ENCODE assay signal across 18 cellular contexts in the genomic region with DNA sequence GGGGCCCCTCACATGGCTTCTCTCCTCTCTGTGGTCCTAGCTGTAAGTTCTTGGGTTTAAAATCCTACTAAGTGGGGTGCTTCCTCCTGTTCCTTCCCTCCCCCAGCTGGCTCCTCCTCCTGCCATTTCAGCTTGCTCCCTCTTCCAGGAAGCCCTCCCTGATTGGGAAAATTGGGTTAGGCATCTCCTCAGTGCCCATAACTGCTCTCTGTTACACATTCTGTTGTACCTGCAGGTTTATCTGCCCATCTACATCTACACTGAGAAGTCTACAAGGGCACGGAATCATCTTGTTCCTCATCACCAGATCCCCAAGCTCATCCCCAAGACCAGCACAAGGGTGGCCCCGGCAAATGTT. TPM values are rescaled to one million over a fixed set of nuclear protein-coding genes. Genes with fewer than 3 reads are reported as not detected.
DNase-seq lines count a peak whose midpoint lies in the region; ATAC-seq lines count a peak whose summit lies in the region.
"Had no signal": no experiment of that assay in that cellular context is flagged by ENCODE, and none has a peak within 500 bp of the region (broad histone marks: within the 10 kb centered on the region; RNA-seq: fewer than 3 reads in every experiment).

No MANE protein-coding gene starts in this region.

- H3K79me2 ChIP-seq in Karpas-422 (ENCODE audit: low read length) = peaks cover 35% of the 10 kb centered on the region

- H3K27me3 ChIP-seq in Karpas-422 (ENCODE audit: low read length) = peaks cover 3% of the 10 kb centered on the region; the same call in 1 of the 2 replicates

- H2AFZ ChIP-seq in Karpas-422 (ENCODE audit: low read length) = no peak overlapping the region

- H3K4me1 Mint-ChIP-seq in activated CD4-positive, alpha-beta memory T cell treated with anti-CD3 and anti-CD28 coated beads for 36 hours (ENCODE audit: low read depth) = peaks cover 66% of the 10 kb centered on the region
- peaks cover 27% of the 10 kb centered on the region for H3K4me1 Mint-ChIP-seq in activated CD4-positive, alpha-beta memory T cell treated with anti-CD3 and anti-CD28 coated beads, Interleukin-2, amount 10 ng/mL, durations not matched to agents 7 days and 5 days
- peaks cover 81% of the 10 kb centered on the region for H3K4me1 Mint-ChIP-seq in central memory CD8-positive, alpha-beta T cell
- peaks cover 87% of the 10 kb centered on the region for H3K4me1 Mint-ChIP-seq in stimulated activated effector memory CD8-positive, alpha-beta T cell treated with anti-CD3 and anti-CD28 coated beads, Interleukin-12 subunit alpha, Interleukin-12 subunit beta, amount 100 ng/mL, for 72 hours

- no peaks in the 10 kb centered on the region for H3K36me3 ChIP-seq in Karpas-422 (ENCODE audit: insufficient read depth, low read length)
- H3K36me3 ChIP-seq: esophagus squamous epithelium had no signal

- no peaks in the 10 kb centered on the region for H3K9me3 ChIP-seq in Karpas-422 (ENCODE audit: low read length)
- H3K9me3 ChIP-seq: esophagus squamous epithelium had no signal

- POLR2A ChIA-PET in activated CD4-positive, alpha-beta memory T cell treated with anti-CD3 and anti-CD28 coated beads for 36 hours (lab: Charles Lee) = no interaction called here
- POLR2A ChIA-PET in activated CD4-positive, alpha-beta memory T cell treated with anti-CD3 and anti-CD28 coated beads, Interleukin-2, amount 10 ng/mL, durations not matched to agents 7 days and 5 days (lab: Charles Lee) = interaction anchor here (1.0 to 1.5 kb wide), 3 partner anchors 9 to 32 kb away, joined by 3 to 5 read pairs (median 3); a partner anchor contains a TSS

- CTCF ChIA-PET in activated CD4-positive, alpha-beta memory T cell treated with anti-CD3 and anti-CD28 coated beads for 36 hours (lab: Charles Lee) = interaction anchor here (1.0 to 26.9 kb wide), 3 partner anchors 10 to 202 kb away, joined by 3 to 652 read pairs (median 4); no protein-coding TSS in a partner anchor
- CTCF ChIA-PET in activated CD4-positive, alpha-beta memory T cell treated with anti-CD3 and anti-CD28 coated beads, Interleukin-2, amount 10 ng/mL, durations not matched to agents 7 days and 5 days (lab: Charles Lee) = interaction anchor here (1.2 to 2.9 kb wide), 2 partner anchors 10 to 48 kb away, joined by 3 to 10 read pairs; no protein-coding TSS in a partner anchor

- H3K36me3 Mint-ChIP-seq in activated CD4-positive, alpha-beta memory T cell treated with anti-CD3 and anti-CD28 coated beads for 36 hours = peaks cover 47% of the 10 kb centered on the region
- no peaks in the 10 kb centered on the region for H3K36me3 Mint-ChIP-seq in activated CD4-positive, alpha-beta memory T cell treated with anti-CD3 and anti-CD28 coated beads, Interleukin-2, amount 10 ng/mL, durations not matched to agents 7 days and 5 days (ENCODE audit: low read depth)
- peaks cover 4% of the 10 kb centered on the region for H3K36me3 Mint-ChIP-seq in central memory CD8-positive, alpha-beta T cell (ENCODE audit: insufficient read depth)
- H3K36me3 Mint-ChIP-seq in stimulated activated effector memory CD8-positive, alpha-beta T cell treated with anti-CD3 and anti-CD28 coated beads, Interleukin-12 subunit alpha, Interleukin-12 subunit beta, amount 100 ng/mL, for 72 hours = peaks cover 89% of the 10 kb centered on the region

- no peak overlapping the region; the same call in 1 of the 2 replicates for H3K4me3 ChIP-seq in Karpas-422 (ENCODE audit: low read length)
- H3K4me3 ChIP-seq: coronary artery had no signal

- H3K4me1 ChIP-seq in Karpas-422 (ENCODE audit: low read length) = peaks cover 67% of the 10 kb centered on the region

- ATAC-seq in central memory CD8-positive, alpha-beta T cell (replicated peaks; ENCODE audit: extremely low read depth, poor library complexity, severe bottlenecking) = no peak
- ATAC-seq in stimulated activated effector memory CD8-positive, alpha-beta T cell treated with anti-CD3 and anti-CD28 coated beads, Interleukin-12 subunit alpha, Interleukin-12 subunit beta, amount 100 ng/mL, for 72 hours = no peak

- DNase-seq in activated CD4-positive, alpha-beta memory T cell treated with anti-CD3 and anti-CD28 coated beads for 36 hours = no peak
- no peak for DNase-seq in activated CD4-positive, alpha-beta memory T cell treated with anti-CD3 and anti-CD28 coated beads, Interleukin-2, amount 10 ng/mL, durations not matched to agents 7 days and 5 days
- no peak for DNase-seq in Karpas-422
- DNase-seq in central memory CD8-positive, alpha-beta T cell (ENCODE audit: low spot score in 2 of 2) = no peak
- DNase-seq in stimulated activated effector memory CD8-positive, alpha-beta T cell treated with anti-CD3 and anti-CD28 coated beads, Interleukin-12 subunit alpha, Interleukin-12 subunit beta, amount 100 ng/mL, for 72 hours (ENCODE audit: low spot score in 2 of 2) = no peak
- DNase-seq in AG08395 (ENCODE audit: low spot score) = no peak
- DNase-seq in NCI-H524 treated with DMSO at 0.1 percent for 48 hours (lab: John Stamatoyannopoulos, UW) = no peak
- DNase-seq in cardiac septum (ENCODE audit: low spot score) = no peak
- DNase-seq: activated CD4-positive, alpha-beta T cell treated with anti-CD3 and anti-CD28 coated beads, Interleukin-2, amount 10 ng/mL, durations not matched to agents 7 days and 5 days; activated naive CD4-positive, alpha-beta T cell treated with Interleukin-2 at 50 U/mL for 16 hours; esophagus squamous epithelium; GOT3; KBM-7; NCI-H187 treated with DMSO at 0.1 percent for 48 hours; retina; stimulated activated CD4-positive, alpha-beta T cell treated with anti-CD3 and anti-CD28 coated beads, Interleukin-2, amount 100 ng/mL, for 48 hours; T-helper 2 cell had no signal

- H4K20me1 ChIP-seq in Karpas-422 (ENCODE audit: insufficient read depth, low read depth, low read length) = peaks cover 60% of the 10 kb centered on the region

- H3K27ac ChIP-seq in Karpas-422 (ENCODE audit: low read length) = 0 out of 2 replicates have a peak overlapping the region, but pooled peaks have one; percentile 13

- peak overlapping the region; percentile 27 for H3K9ac ChIP-seq in Karpas-422 (ENCODE audit: low read length)

- H3K9me2 ChIP-seq in Karpas-422 (replicated peaks; ENCODE audit: insufficient read depth, low read length) = no peaks in the 10 kb centered on the region

- H3K4me3 Mint-ChIP-seq in activated CD4-positive, alpha-beta memory T cell treated with anti-CD3 and anti-CD28 coated beads for 36 hours = peak overlapping the region; percentile 86
- no peak overlapping the region for H3K4me3 Mint-ChIP-seq in activated CD4-positive, alpha-beta memory T cell treated with anti-CD3 and anti-CD28 coated beads, Interleukin-2, amount 10 ng/mL, durations not matched to agents 7 days and 5 days
- H3K4me3 Mint-ChIP-seq in central memory CD8-positive, alpha-beta T cell = no peak overlapping the region
- peak overlapping the region; percentile 85 for H3K4me3 Mint-ChIP-seq in stimulated activated effector memory CD8-positive, alpha-beta T cell treated with anti-CD3 and anti-CD28 coated beads, Interleukin-12 subunit alpha, Interleukin-12 subunit beta, amount 100 ng/mL, for 72 hours
- H3K4me3 Mint-ChIP-seq: activated CD4-positive, alpha-beta T cell treated with anti-CD3 and anti-CD28 coated beads, Interleukin-2, amount 10 ng/mL, durations not matched to agents 7 days and 5 days had no signal

- H3K27me3 Mint-ChIP-seq in activated CD4-positive, alpha-beta memory T cell treated with anti-CD3 and anti-CD28 coated beads for 36 hours = no peaks in the 10 kb centered on the region
- peaks cover 4% of the 10 kb centered on the region for H3K27me3 Mint-ChIP-seq in activated CD4-positive, alpha-beta memory T cell treated with anti-CD3 and anti-CD28 coated beads, Interleukin-2, amount 10 ng/mL, durations not matched to agents 7 days and 5 days
- H3K27me3 Mint-ChIP-seq in central memory CD8-positive, alpha-beta T cell = no peaks in the 10 kb centered on the region

- intact Hi-C loops in activated CD4-positive, alpha-beta memory T cell treated with anti-CD3 and anti-CD28 coated beads for 36 hours (cut with micrococcal nuclease) = no loop called here
- intact Hi-C loops in cardiac septum (cut with DNase I) = no loop called here

- peak overlapping the region; percentile 86 for H3K27ac Mint-ChIP-seq in activated CD4-positive, alpha-beta memory T cell treated with anti-CD3 and anti-CD28 coated beads for 36 hours
- no peak overlapping the region for H3K27ac Mint-ChIP-seq in activated CD4-positive, alpha-beta memory T cell treated with anti-CD3 and anti-CD28 coated beads, Interleukin-2, amount 10 ng/mL, durations not matched to agents 7 days and 5 days
- peak overlapping the region; percentile 23 for H3K27ac Mint-ChIP-seq in central memory CD8-positive, alpha-beta T cell (ENCODE audit: low read depth)
- peak overlapping the region; percentile 60 for H3K27ac Mint-ChIP-seq in stimulated activated effector memory CD8-positive, alpha-beta T cell treated with anti-CD3 and anti-CD28 coated beads, Interleukin-12 subunit alpha, Interleukin-12 subunit beta, amount 100 ng/mL, for 72 hours
- H3K27ac Mint-ChIP-seq: activated CD4-positive, alpha-beta T cell treated with anti-CD3 and anti-CD28 coated beads, Interleukin-2, amount 10 ng/mL, durations not matched to agents 7 days and 5 days had no signal

- H3K9me3 Mint-ChIP-seq in activated CD4-positive, alpha-beta memory T cell treated with anti-CD3 and anti-CD28 coated beads for 36 hours = no peaks in the 10 kb centered on the region
- H3K9me3 Mint-ChIP-seq in activated CD4-positive, alpha-beta memory T cell treated with anti-CD3 and anti-CD28 coated beads, Interleukin-2, amount 10 ng/mL, durations not matched to agents 7 days and 5 days = no peaks in the 10 kb centered on the region
- no peaks in the 10 kb centered on the region for H3K9me3 Mint-ChIP-seq in central memory CD8-positive, alpha-beta T cell
- H3K9me3 Mint-ChIP-seq in stimulated activated effector memory CD8-positive, alpha-beta T cell treated with anti-CD3 and anti-CD28 coated beads, Interleukin-12 subunit alpha, Interleukin-12 subunit beta, amount 100 ng/mL, for 72 hours = no peaks in the 10 kb centered on the region
- H3K9me3 Mint-ChIP-seq: activated CD4-positive, alpha-beta T cell treated with anti-CD3 and anti-CD28 coated beads, Interleukin-2, amount 10 ng/mL, durations not matched to agents 7 days and 5 days had no signal

- H3K4me2 ChIP-seq in Karpas-422 (ENCODE audit: low read depth, low read length, poor library complexity, severe bottlenecking) = peak overlapping the region; percentile 14

RNA-seq across cellular contexts. Expression of a gene that starts 4.0 kb away (rescaled TPM):
- 10 to 100 TPM; 65.9 to 68.4 TPM for total RNA-seq in activated CD4-positive, alpha-beta memory T cell treated with anti-CD3 and anti-CD28 coated beads for 36 hours
- 1 to 10 TPM; 3.8 to 4.3 TPM for total RNA-seq in activated CD4-positive, alpha-beta memory T cell treated with anti-CD3 and anti-CD28 coated beads, Interleukin-2, amount 10 ng/mL, durations not matched to agents 7 days and 5 days
- 41.6 and 49.1 TPM in 2 replicates for total RNA-seq in Karpas-422 (2014; rRNA removed; shearing (Covaris generic); ENCODE audit: low replicate concordance)
- 1.5 TPM for total RNA-seq in cardiac septum

RNA-seq across cellular contexts. Expression of a gene that starts 31.2 kb away (rescaled TPM):
- total RNA-seq in activated CD4-positive, alpha-beta memory T cell treated with anti-CD3 and anti-CD28 coated beads for 36 hours = 10 to 100 TPM; 52.3 to 58.2 TPM
- 10 to 100 TPM; 54.7 to 61.3 TPM for total RNA-seq in activated CD4-positive, alpha-beta memory T cell treated with anti-CD3 and anti-CD28 coated beads, Interleukin-2, amount 10 ng/mL, durations not matched to agents 7 days and 5 days
- total RNA-seq in Karpas-422 (2014; rRNA removed; shearing (Covaris generic); ENCODE audit: low replicate concordance) = 71.3 and 84.2 TPM in 2 replicates
- total RNA-seq in cardiac septum = 48.3 TPM

Comparison
In these comparisons a context has a peak if more than half of its experiments do, and no peak if none do; other contexts are left out.
1. H3K4me3 Mint-ChIP-seq: peak in activated CD4-positive, alpha-beta memory T cell treated with anti-CD3 and anti-CD28 coated beads for 36 hours (single experiment) and stimulated activated effector memory CD8-positive, alpha-beta T cell treated with anti-CD3 and anti-CD28 coated beads, Interleukin-12 subunit alpha, Interleukin-12 subunit beta, amount 100 ng/mL, for 72 hours (single experiment); none in activated CD4-positive, alpha-beta memory T cell treated with anti-CD3 and anti-CD28 coated beads, Interleukin-2, amount 10 ng/mL, durations not matched to agents 7 days and 5 days (single experiment) and central memory CD8-positive, alpha-beta T cell (single experiment).